In the genomic region with DNA sequence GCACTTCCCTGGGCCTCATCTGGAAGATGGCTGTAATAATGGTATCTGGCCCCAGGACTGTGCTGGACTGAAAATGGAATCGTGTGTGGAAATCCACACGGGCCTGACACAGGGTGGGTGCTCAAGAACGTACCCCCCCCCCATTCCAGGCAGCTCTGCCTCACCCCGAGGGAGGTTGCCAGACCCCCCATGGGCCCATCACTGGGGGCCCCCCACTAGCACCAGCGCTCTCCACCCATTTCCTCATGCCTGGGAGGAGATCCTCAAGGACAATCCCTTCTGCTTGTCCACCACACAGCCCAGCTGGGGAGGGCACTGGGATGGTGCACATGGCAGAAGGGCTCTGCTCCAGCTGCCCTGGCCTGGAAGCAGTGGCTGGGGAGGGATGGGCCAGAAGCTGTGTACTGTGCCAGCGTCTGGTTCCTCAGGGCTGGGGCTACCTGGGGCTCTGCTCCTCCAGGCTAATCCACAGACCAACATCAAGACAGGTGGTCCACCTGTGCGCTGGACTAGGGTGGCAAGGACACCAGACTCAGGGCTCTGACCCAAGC, we compare ENCODE assay signal across 25 cellular contexts. TPM values are rescaled to one million over a fixed set of nuclear protein-coding genes. Genes with fewer than 3 reads are reported as not detected.
DNase-seq lines count a peak whose midpoint lies in the region; ATAC-seq, FAIRE-seq and TF ChIP-seq lines count a peak whose summit lies in the region.
"Had no signal": no experiment of that assay in that cellular context is flagged by ENCODE, and none has a peak within 500 bp of the region (broad histone marks: within the 10 kb centered on the region; RNA-seq: fewer than 3 reads in every experiment).

No MANE protein-coding gene starts in this region.

- H3K4me1 ChIP-seq in HEK293 (ENCODE audit: control insufficient read depth, insufficient read depth, low read length) (no peaks in the 10 kb centered on the region), left ventricle myocardium inferior (peaks cover 73% of the 10 kb centered on the region)
- H3K4me1 ChIP-seq: A549 had no signal

- ATAC-seq in HG02938 (IDR thresholded peaks at IDR 0.05; ENCODE audit: unreplicated experiment), result no peak
- ATAC-seq: A549, K562, PC-3 had no signal

- H3K9me3 ChIP-seq in HEK293 (ENCODE audit: control insufficient read depth, insufficient read depth, low read depth, low read length) (no peaks in the 10 kb centered on the region), left ventricle myocardium inferior (replicated peaks) (no peaks in the 10 kb centered on the region)
- H3K9me3 ChIP-seq: A549 had no signal

- H3K36me3 ChIP-seq in HEK293 (ENCODE audit: control insufficient read depth in 2 of 2, insufficient read depth in 1 of 2, low read length in 2 of 2) (no peaks in the 10 kb centered on the region), left ventricle myocardium inferior (no peaks in the 10 kb centered on the region)

- CTCF ChIA-PET in HEK293 (lab: Yijun Ruan, JAX), result no interaction called here

- no peak overlapping the region for H3K4me3 ChIP-seq in HEK293 (ENCODE audit: low read depth, low read length)
- no peak overlapping the region for H3K4me3 ChIP-seq in left ventricle myocardium inferior
- H3K4me3 ChIP-seq: A549, K562 had no signal

- DNase-seq in left ventricle myocardium inferior, result no peak
- DNase-seq in urothelium cell line (ENCODE audit: low spot score), result no peak
- DNase-seq in NCI-H345 (lab: John Stamatoyannopoulos, UW), result no peak
- DNase-seq in NCI-H1092 treated with DMSO at 0.1 percent for 48 hours (lab: John Stamatoyannopoulos, UW), result no peak
- DNase-seq: CD8-positive, alpha-beta memory T cell; DMS153; DND-41; GOT3; HCEC 1CT; Kasumi-1; NCI-H1105 treated with DMSO at 0.1 percent for 48 hours; NCI-H2029; NCI-H446 treated with DMSO at 0.1 percent for 48 hours; NCI-H526; NCI-H82; NK-92 treated with Interleukin-12 subunit alpha and Interleukin-12 subunit beta, amount 100 ng/mL, for 24 hours; PC-3; SHP77 had no signal

- H3K27me3 ChIP-seq in left ventricle myocardium inferior (ENCODE audit: low read depth), result no peaks in the 10 kb centered on the region

- TF ChIP-seq CTCF in HEK293 (tag by site-specific recombination; IDR thresholded peaks at IDR 0.05), result no peak
- no peak for TF ChIP-seq CTCF in left ventricle myocardium inferior (IDR thresholded peaks at IDR 0.05; ENCODE audit: borderline replicate concordance)

- intact Hi-C loops in left ventricle myocardium inferior (cut with micrococcal nuclease), result no loop called here

- no peak overlapping the region for H3K27ac ChIP-seq in HEK293 (ENCODE audit: extremely low read depth, low read depth, low read length)
- H3K27ac ChIP-seq in cingulate gyrus (ENCODE audit: low read depth, low read length), result peak overlapping the region; percentile 19
- H3K27ac ChIP-seq in left ventricle myocardium inferior (replicated peaks), result peak overlapping the region; percentile 39
- H3K27ac ChIP-seq: A549 had no signal

- POLR2A ChIA-PET in HEK293 (lab: Yijun Ruan, JAX), result no interaction called here

- peak; percentile 48 for FAIRE-seq in urothelium cell line (lab: Jason Lieb, UNC)
- FAIRE-seq: A549, GM12892, HTR-8/SVneo, K562 had no signal

TF ChIP-seq in HEK293, 187 proteins besides CTCF, POLR2A, EP300 and RAD21:
- TF ChIP-seq, protein P1, sequence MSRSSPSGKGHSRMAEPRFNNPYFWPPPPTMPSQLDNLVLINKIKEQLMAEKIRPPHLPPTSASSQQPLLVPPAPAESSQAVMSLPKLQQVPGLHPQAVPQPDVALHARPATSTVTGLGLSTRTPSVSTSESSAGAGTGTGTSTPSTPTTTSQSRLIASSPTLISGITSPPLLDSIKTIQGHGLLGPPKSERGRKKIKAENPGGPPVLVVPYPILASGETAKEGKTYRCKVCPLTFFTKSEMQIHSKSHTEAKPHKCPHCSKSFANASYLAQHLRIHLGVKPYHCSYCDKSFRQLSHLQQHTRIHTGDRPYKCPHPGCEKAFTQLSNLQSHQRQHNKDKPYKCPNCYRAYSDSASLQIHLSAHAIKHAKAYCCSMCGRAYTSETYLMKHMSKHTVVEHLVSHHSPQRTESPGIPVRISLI (tag by site-specific recombination; IDR thresholded peaks at IDR 0.05), result no peak
- peak; percentile 51; the same call in 1 of the 2 replicates for TF ChIP-seq GLIS2 (tag by site-specific recombination; IDR thresholded peaks at IDR 0.05)
- TF ChIP-seq ZNF146 (tag by site-specific recombination; IDR thresholded peaks at IDR 0.05), result no peak
- TF ChIP-seq ZNF600 (tag by site-specific recombination; IDR thresholded peaks at IDR 0.05), result 0 out of 2 replicates have a peak, but pooled peaks have one; percentile 21
- no peak for TF ChIP-seq EGR2 (tag by site-specific recombination; IDR thresholded peaks at IDR 0.05; ENCODE audit: low read depth)
- TF ChIP-seq, protein P2, sequence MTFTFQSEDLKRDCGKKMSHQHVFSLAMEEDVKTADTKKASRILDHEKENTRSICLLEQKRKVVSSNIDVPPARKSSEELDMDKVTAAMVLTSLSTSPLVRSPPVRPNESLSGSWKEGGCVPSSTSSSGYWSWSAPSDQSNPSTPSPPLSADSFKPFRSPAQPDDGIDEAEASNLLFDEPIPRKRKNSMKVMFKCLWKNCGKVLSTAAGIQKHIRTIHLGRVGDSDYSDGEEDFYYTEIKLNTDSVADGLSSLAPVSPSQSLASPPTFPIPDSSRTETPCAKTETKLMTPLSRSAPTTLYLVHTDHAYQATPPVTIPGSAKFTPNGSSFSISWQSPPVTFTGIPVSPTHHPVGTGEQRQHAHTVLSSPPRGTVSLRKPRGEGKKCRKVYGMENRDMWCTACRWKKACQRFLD (tag by site-specific recombination; IDR thresholded peaks at IDR 0.05), result no peak
- TF ChIP-seq SCRT1 (tag by site-specific recombination; IDR thresholded peaks at IDR 0.05; ENCODE audit: borderline replicate concordance), result peak; percentile 61; the same call in 1 of the 2 replicates
- no peak for TF ChIP-seq ZNF654 (tag by site-specific recombination; IDR thresholded peaks at IDR 0.05; ENCODE audit: low read depth)
- TF ChIP-seq GLIS1 (tag by site-specific recombination; IDR thresholded peaks at IDR 0.05), result peak; percentile 82
TF ChIP-seq in HEK293: peak in this region for 4.

RNA-seq across cellular contexts. Expression of a gene that starts 55.4 kb away (rescaled TPM):
- total RNA-seq in left ventricle myocardium inferior, result 98.0 TPM
